Comparison of ENCODE assay signal across 15 cellular contexts in genomic region chr1:186326009-186326408, GRCh38. TPM values are rescaled to one million over a fixed set of nuclear protein-coding genes. Genes with fewer than 3 reads are reported as not detected.
A peak's percentile ranks its signal among the peaks of the same experiment; 100 is the strongest.
DNase-seq lines count a peak whose midpoint lies in the region; ATAC-seq lines count a peak whose summit lies in the region.
"Had no signal": no experiment of that assay in that cellular context is flagged by ENCODE, and none has a peak within 500 bp of the region (broad histone marks: within the 10 kb centered on the region; RNA-seq: fewer than 3 reads in every experiment).

No MANE protein-coding gene starts in this region.

- no peak overlapping the region for H2BK5ac ChIP-seq in trophoblast cell (ENCODE audit: low read depth, low read length, poor library complexity)

- no peak overlapping the region for H4K8ac ChIP-seq in trophoblast cell (ENCODE audit: low read depth, low read length)

- H3K36me3 ChIP-seq in ACC112 (ENCODE audit: insufficient read depth, low read length) (peaks cover 58% of the 10 kb centered on the region), trophoblast cell (ENCODE audit: control insufficient read depth in 1 of 2, insufficient read depth in 2 of 2, low read length in 2 of 2) (peaks cover 5 to 22% of the 10 kb centered on the region in 2 experiments)

- H3K14ac ChIP-seq in trophoblast cell (ENCODE audit: low read length), result no peak overlapping the region

- H3K4me1 ChIP-seq in ACC112 (ENCODE audit: control insufficient read depth, insufficient read depth, low read length, unreplicated experiment) (no peaks in the 10 kb centered on the region), trophoblast cell (ENCODE audit: control insufficient read depth in 1 of 2, insufficient read depth in 2 of 2, low read length in 2 of 2) (no peaks in the 10 kb centered on the region)
- H3K4me1 ChIP-seq: HAP-1 had no signal

- H3K27ac ChIP-seq in ACC112 (ENCODE audit: low read depth, low read length) (0 out of 2 replicates have a peak overlapping the region, but pooled peaks have one; percentile 1), trophoblast cell (ENCODE audit: low read depth, low read length) (no peak overlapping the region)

- H3K36me3 Mint-ChIP-seq in T-helper 2 cell treated with Interferon-gamma antibody and Interleukin-4, amounts not matched to agents 5 μg/mL and 100 μg/mL, for 36 hours (ENCODE audit: low read depth), result peaks cover 63% of the 10 kb centered on the region
- H3K36me3 Mint-ChIP-seq in effector memory CD8-positive, alpha-beta T cell (ENCODE audit: insufficient read depth), result peaks cover 81% of the 10 kb centered on the region

- H4K91ac ChIP-seq in trophoblast cell (ENCODE audit: low read depth, low read length), result no peak overlapping the region

- H3K4me3 ChIP-seq in ACC112 (ENCODE audit: low read depth, low read length) (no peak overlapping the region), trophoblast cell (ENCODE audit: low read depth, low read length) (no peak overlapping the region)
- H3K4me3 ChIP-seq: HAP-1, MG63 had no signal

- no peak overlapping the region for H4K12ac ChIP-seq in trophoblast cell (ENCODE audit: low read depth, low read length)

- no peaks in the 10 kb centered on the region for H3K9me3 Mint-ChIP-seq in T-helper 2 cell treated with Interferon-gamma antibody and Interleukin-4, amounts not matched to agents 5 μg/mL and 100 μg/mL, for 36 hours
- no peaks in the 10 kb centered on the region for H3K9me3 Mint-ChIP-seq in effector memory CD8-positive, alpha-beta T cell
- H3K9me3 Mint-ChIP-seq: CD4-positive, alpha-beta T cell had no signal

- no peak overlapping the region for H2BK120ac ChIP-seq in trophoblast cell (ENCODE audit: insufficient read depth, low read length, poor library complexity)

- H2AFZ ChIP-seq in ACC112 (ENCODE audit: low read length, unreplicated experiment) (no peak overlapping the region), trophoblast cell (ENCODE audit: insufficient read depth, low read length, poor library complexity) (no peak overlapping the region)

- peaks cover 21% of the 10 kb centered on the region for H3K4me1 Mint-ChIP-seq in T-helper 2 cell treated with Interferon-gamma antibody and Interleukin-4, amounts not matched to agents 5 μg/mL and 100 μg/mL, for 36 hours (ENCODE audit: low read depth)
- peaks cover 0 to 6% of the 10 kb centered on the region in 2 donors for H3K4me1 Mint-ChIP-seq in effector memory CD8-positive, alpha-beta T cell (ENCODE audit: low read depth in 2 of 2)

- H3K27me3 ChIP-seq in ACC112 (ENCODE audit: insufficient read depth, low read length) (no peaks in the 10 kb centered on the region), trophoblast cell (ENCODE audit: insufficient read depth, low read length) (no peaks in the 10 kb centered on the region)
- H3K27me3 ChIP-seq: MG63 had no signal

- H3K79me2 ChIP-seq in ACC112 (ENCODE audit: control insufficient read depth, insufficient read depth, low read length, unreplicated experiment), result no peaks in the 10 kb centered on the region
- H3K79me2 ChIP-seq in trophoblast cell (ENCODE audit: control insufficient read depth, insufficient read depth, low read length, poor library complexity), result no peaks in the 10 kb centered on the region

- ATAC-seq in effector memory CD8-positive, alpha-beta T cell (replicated peaks), result no peak
- ATAC-seq: Panc1 had no signal

- no peak overlapping the region for H3K9ac ChIP-seq in trophoblast cell (ENCODE audit: low read length)

- DNase-seq in T-helper 2 cell treated with Interferon-gamma antibody and Interleukin-4, amounts not matched to agents 5 μg/mL and 100 μg/mL, for 36 hours (ENCODE audit: low spot score), result no peak
- DNase-seq in T-helper 2 cell (no peak), ELR (ENCODE audit: low read depth) (peak; percentile 10), trophoblast cell (no peak), G401 (ENCODE audit: low spot score) (no peak), NCI-H345 (lab: John Stamatoyannopoulos, UW) (no peak)
- DNase-seq in effector memory CD8-positive, alpha-beta T cell, result no peak
- DNase-seq: CD4-positive, alpha-beta T cell; MG63; NCI-H1092 treated with DMSO at 0.1 percent for 48 hours; NCI-H2081 had no signal

- no peak overlapping the region for H3K4me3 Mint-ChIP-seq in T-helper 2 cell treated with Interferon-gamma antibody and Interleukin-4, amounts not matched to agents 5 μg/mL and 100 μg/mL, for 36 hours
- H3K4me3 Mint-ChIP-seq in effector memory CD8-positive, alpha-beta T cell, result no peak overlapping the region
- H3K4me3 Mint-ChIP-seq: CD4-positive, alpha-beta T cell had no signal

- no peak overlapping the region for H3K4ac ChIP-seq in trophoblast cell (ENCODE audit: low read depth, low read length)

- no peaks in the 10 kb centered on the region for H3K79me1 ChIP-seq in trophoblast cell (ENCODE audit: low read length)

- no peaks in the 10 kb centered on the region for H3K9me3 ChIP-seq in trophoblast cell (ENCODE audit: insufficient read depth, low read depth, low read length)
- H3K9me3 ChIP-seq: HAP-1, MG63 had no signal

- no peak overlapping the region for H3K23ac ChIP-seq in trophoblast cell (ENCODE audit: low read length)

- H3K27me3 Mint-ChIP-seq in T-helper 2 cell treated with Interferon-gamma antibody and Interleukin-4, amounts not matched to agents 5 μg/mL and 100 μg/mL, for 36 hours (ENCODE audit: low read depth), result no peaks in the 10 kb centered on the region
- no peaks in the 10 kb centered on the region for H3K27me3 Mint-ChIP-seq in effector memory CD8-positive, alpha-beta T cell
- H3K27me3 Mint-ChIP-seq: CD4-positive, alpha-beta T cell had no signal

- H3K18ac ChIP-seq in trophoblast cell (ENCODE audit: low read length), result no peak overlapping the region

- in situ Hi-C loops in G401 (cut with HindIII; ENCODE audit: low sequenced_read_pairs), result no loop called here

- peak overlapping the region; percentile 24 for H3K27ac Mint-ChIP-seq in T-helper 2 cell treated with Interferon-gamma antibody and Interleukin-4, amounts not matched to agents 5 μg/mL and 100 μg/mL, for 36 hours
- H3K27ac Mint-ChIP-seq in effector memory CD8-positive, alpha-beta T cell, result peak overlapping the region; percentile 17 to 59

- no peak overlapping the region for H2BK12ac ChIP-seq in trophoblast cell (ENCODE audit: low read length)

- WGBS in trophoblast cell (ENCODE audit: extremely low coverage, insufficient coverage, insufficient read length), result no CpG with 5 or more reads among the region's 1 CpG

- no peak overlapping the region for H3K4me2 ChIP-seq in trophoblast cell (ENCODE audit: low read length)

- no peak overlapping the region for H2AK5ac ChIP-seq in trophoblast cell (ENCODE audit: low read length)

RNA-seq across cellular contexts. Expression of gene PRG4, which starts 29.9 kb away (rescaled TPM):
- polyA plus RNA-seq in trophoblast cell (2013), result 0.01 TPM in 1 of 2 replicates, not detected in the other
- not detected in 2 replicates for total RNA-seq in G401 (2014; rRNA removed; shearing (Covaris generic))
- total RNA-seq: A172 had no signal

RNA-seq across cellular contexts. Expression of gene TPR, which starts 49.0 kb away (rescaled TPM):
- 81.1 and 88.7 TPM in 2 replicates for polyA plus RNA-seq in trophoblast cell (2013)
- 48.3 and 53.6 TPM in 2 replicates for total RNA-seq in G401 (2014; rRNA removed; shearing (Covaris generic))

RNA-seq across cellular contexts. Expression of gene ODR4, which starts 49.6 kb away (rescaled TPM):
- 27.9 and 28.2 TPM in 2 replicates for polyA plus RNA-seq in trophoblast cell (2013)
- total RNA-seq in G401 (2014; rRNA removed; shearing (Covaris generic)), result 12.4 and 29.5 TPM in 2 replicates
